Comparison of ENCODE assay signal across 1 cellular context in genomic region chr17:17572010-17572785, GRCh38.
A peak's percentile ranks its signal among the peaks of the same experiment; 100 is the strongest.
TF ChIP-seq lines count a peak whose summit lies in the region.

No MANE protein-coding gene starts in this region.

TF ChIP-seq in HepG2, 621 proteins besides CTCF, POLR2A, EP300 and RAD21 (continued from another document and continues in another):
- TF ChIP-seq MLX (CRISPR knock-in tag; IDR thresholded peaks at IDR 0.05) = peak; percentile 43; the same call in 1 of the 2 replicates
- TF ChIP-seq KLF12 (CRISPR knock-in tag; IDR thresholded peaks at IDR 0.05; ENCODE audit: borderline replicate concordance) = 0 out of 2 replicates have a peak, but pooled peaks have one; percentile 65
- no peak for TF ChIP-seq TOE1 (CRISPR knock-in tag; IDR thresholded peaks at IDR 0.05)
- TF ChIP-seq, protein P1, sequence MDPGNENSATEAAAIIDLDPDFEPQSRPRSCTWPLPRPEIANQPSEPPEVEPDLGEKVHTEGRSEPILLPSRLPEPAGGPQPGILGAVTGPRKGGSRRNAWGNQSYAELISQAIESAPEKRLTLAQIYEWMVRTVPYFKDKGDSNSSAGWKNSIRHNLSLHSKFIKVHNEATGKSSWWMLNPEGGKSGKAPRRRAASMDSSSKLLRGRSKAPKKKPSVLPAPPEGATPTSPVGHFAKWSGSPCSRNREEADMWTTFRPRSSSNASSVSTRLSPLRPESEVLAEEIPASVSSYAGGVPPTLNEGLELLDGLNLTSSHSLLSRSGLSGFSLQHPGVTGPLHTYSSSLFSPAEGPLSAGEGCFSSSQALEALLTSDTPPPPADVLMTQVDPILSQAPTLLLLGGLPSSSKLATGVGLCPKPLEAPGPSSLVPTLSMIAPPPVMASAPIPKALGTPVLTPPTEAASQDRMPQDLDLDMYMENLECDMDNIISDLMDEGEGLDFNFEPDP (CRISPR knock-in tag; conservative IDR thresholded peaks at IDR 0.05) = no peak
- 0 out of 2 replicates have a peak, but pooled peaks have one; percentile 39 for TF ChIP-seq YEATS2 (CRISPR knock-in tag; IDR thresholded peaks at IDR 0.05; ENCODE audit: borderline replicate concordance)
- TF ChIP-seq ZMAT3 (CRISPR knock-in tag; conservative IDR thresholded peaks at IDR 0.05) = 0 out of 2 replicates have a peak, but pooled peaks have one; percentile 20
- no peak for TF ChIP-seq ZNF552 (CRISPR knock-in tag; IDR thresholded peaks at IDR 0.05; ENCODE audit: borderline replicate concordance)
- TF ChIP-seq THAP8 (CRISPR knock-in tag; IDR thresholded peaks at IDR 0.05; ENCODE audit: borderline replicate concordance) = no peak
- peak; percentile 19; the same call in 1 of the 2 replicates for TF ChIP-seq HMG20A (CRISPR knock-in tag; IDR thresholded peaks at IDR 0.05; ENCODE audit: borderline replicate concordance)
- no peak for TF ChIP-seq PCBP1 (IDR thresholded peaks at IDR 0.05; ENCODE audit: borderline replicate concordance, low read depth, low read length)
- no peak for TF ChIP-seq SIN3A (IDR thresholded peaks at IDR 0.05; ENCODE audit: borderline replicate concordance, low read depth, low read length)
- TF ChIP-seq, protein P2, sequence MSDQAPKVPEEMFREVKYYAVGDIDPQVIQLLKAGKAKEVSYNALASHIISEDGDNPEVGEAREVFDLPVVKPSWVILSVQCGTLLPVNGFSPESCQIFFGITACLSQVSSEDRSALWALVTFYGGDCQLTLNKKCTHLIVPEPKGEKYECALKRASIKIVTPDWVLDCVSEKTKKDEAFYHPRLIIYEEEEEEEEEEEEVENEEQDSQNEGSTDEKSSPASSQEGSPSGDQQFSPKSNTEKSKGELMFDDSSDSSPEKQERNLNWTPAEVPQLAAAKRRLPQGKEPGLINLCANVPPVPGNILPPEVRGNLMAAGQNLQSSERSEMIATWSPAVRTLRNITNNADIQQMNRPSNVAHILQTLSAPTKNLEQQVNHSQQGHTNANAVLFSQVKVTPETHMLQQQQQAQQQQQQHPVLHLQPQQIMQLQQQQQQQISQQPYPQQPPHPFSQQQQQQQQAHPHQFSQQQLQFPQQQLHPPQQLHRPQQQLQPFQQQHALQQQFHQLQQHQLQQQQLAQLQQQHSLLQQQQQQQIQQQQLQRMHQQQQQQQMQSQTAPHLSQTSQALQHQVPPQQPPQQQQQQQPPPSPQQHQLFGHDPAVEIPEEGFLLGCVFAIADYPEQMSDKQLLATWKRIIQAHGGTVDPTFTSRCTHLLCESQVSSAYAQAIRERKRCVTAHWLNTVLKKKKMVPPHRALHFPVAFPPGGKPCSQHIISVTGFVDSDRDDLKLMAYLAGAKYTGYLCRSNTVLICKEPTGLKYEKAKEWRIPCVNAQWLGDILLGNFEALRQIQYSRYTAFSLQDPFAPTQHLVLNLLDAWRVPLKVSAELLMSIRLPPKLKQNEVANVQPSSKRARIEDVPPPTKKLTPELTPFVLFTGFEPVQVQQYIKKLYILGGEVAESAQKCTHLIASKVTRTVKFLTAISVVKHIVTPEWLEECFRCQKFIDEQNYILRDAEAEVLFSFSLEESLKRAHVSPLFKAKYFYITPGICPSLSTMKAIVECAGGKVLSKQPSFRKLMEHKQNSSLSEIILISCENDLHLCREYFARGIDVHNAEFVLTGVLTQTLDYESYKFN (CRISPR knock-in tag; conservative IDR thresholded peaks at IDR 0.05) = peak; percentile 86
- TF ChIP-seq, protein P3, sequence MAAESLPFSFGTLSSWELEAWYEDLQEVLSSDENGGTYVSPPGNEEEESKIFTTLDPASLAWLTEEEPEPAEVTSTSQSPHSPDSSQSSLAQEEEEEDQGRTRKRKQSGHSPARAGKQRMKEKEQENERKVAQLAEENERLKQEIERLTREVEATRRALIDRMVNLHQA (CRISPR knock-in tag; IDR thresholded peaks at IDR 0.05) = no peak
- no peak for TF ChIP-seq WIZ (CRISPR knock-in tag; IDR thresholded peaks at IDR 0.05)
- peak; percentile 72 for TF ChIP-seq THAP11 (CRISPR knock-in tag; IDR thresholded peaks at IDR 0.05)
- no peak for TF ChIP-seq SMC3 (IDR thresholded peaks at IDR 0.05; ENCODE audit: low read length)
- TF ChIP-seq SP1 (IDR thresholded peaks at IDR 0.05) = no peak
- TF ChIP-seq SP1 (CRISPR knock-in tag; IDR thresholded peaks at IDR 0.05) = no peak
- no peak for TF ChIP-seq RNF219 (CRISPR knock-in tag; IDR thresholded peaks at IDR 0.05)
- no peak for TF ChIP-seq SCMH1 (CRISPR knock-in tag; IDR thresholded peaks at IDR 0.05; ENCODE audit: borderline replicate concordance)
- no peak for TF ChIP-seq SMYD3 (CRISPR knock-in tag; IDR thresholded peaks at IDR 0.05)
- TF ChIP-seq GPBP1L1 (CRISPR knock-in tag; IDR thresholded peaks at IDR 0.05) = no peak
- TF ChIP-seq ZNF777 (CRISPR knock-in tag; IDR thresholded peaks at IDR 0.05) = no peak
- TF ChIP-seq UBTF (CRISPR knock-in tag; IDR thresholded peaks at IDR 0.05) = peak; percentile 80
- no peak for TF ChIP-seq ZNF235 (CRISPR knock-in tag; IDR thresholded peaks at IDR 0.05; ENCODE audit: borderline replicate concordance)
- no peak for TF ChIP-seq THYN1 (CRISPR knock-in tag; IDR thresholded peaks at IDR 0.05; ENCODE audit: borderline replicate concordance, low read depth)
- TF ChIP-seq NPAS2 (CRISPR knock-in tag; IDR thresholded peaks at IDR 0.05; ENCODE audit: borderline replicate concordance) = no peak
- TF ChIP-seq ZNF563 (CRISPR knock-in tag; IDR thresholded peaks at IDR 0.05) = 0 out of 2 replicates have a peak, but pooled peaks have one; percentile 31
- 0 out of 2 replicates have a peak, but pooled peaks have one; percentile 30 for TF ChIP-seq HIVEP1 (CRISPR knock-in tag; IDR thresholded peaks at IDR 0.05)
- TF ChIP-seq KDM6A (CRISPR knock-in tag; IDR thresholded peaks at IDR 0.05; ENCODE audit: low read depth) = peak; percentile 15; the same call in 1 of the 2 replicates
- TF ChIP-seq GTF3A (CRISPR knock-in tag; conservative IDR thresholded peaks at IDR 0.05) = 0 out of 2 replicates have a peak, but pooled peaks have one; percentile 28
- peak; percentile 83 for TF ChIP-seq BRD4 (CRISPR knock-in tag; IDR thresholded peaks at IDR 0.05)
- no peak for TF ChIP-seq MAFG (CRISPR knock-in tag; IDR thresholded peaks at IDR 0.05)
- TF ChIP-seq ZNF556 (CRISPR knock-in tag; IDR thresholded peaks at IDR 0.05; ENCODE audit: borderline replicate concordance) = 0 out of 2 replicates have a peak, but pooled peaks have one; percentile 38
- TF ChIP-seq ZNF292 (CRISPR knock-in tag; IDR thresholded peaks at IDR 0.05; ENCODE audit: borderline replicate concordance, low read depth) = 0 out of 2 replicates have a peak, but pooled peaks have one; percentile 37
- TF ChIP-seq FOXC1 (CRISPR knock-in tag; IDR thresholded peaks at IDR 0.05; ENCODE audit: borderline replicate concordance) = 0 out of 2 replicates have a peak, but pooled peaks have one; percentile 18
- peak; percentile 80 for TF ChIP-seq SALL1 (CRISPR knock-in tag; IDR thresholded peaks at IDR 0.05)
- TF ChIP-seq CREB1 (IDR thresholded peaks at IDR 0.05) = no peak
- TF ChIP-seq CREB1 (CRISPR knock-in tag; IDR thresholded peaks at IDR 0.05) = no peak
- TF ChIP-seq, protein P4, sequence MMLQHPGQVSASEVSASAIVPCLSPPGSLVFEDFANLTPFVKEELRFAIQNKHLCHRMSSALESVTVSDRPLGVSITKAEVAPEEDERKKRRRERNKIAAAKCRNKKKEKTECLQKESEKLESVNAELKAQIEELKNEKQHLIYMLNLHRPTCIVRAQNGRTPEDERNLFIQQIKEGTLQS (CRISPR knock-in tag; IDR thresholded peaks at IDR 0.05) = peak; percentile 66
- TF ChIP-seq ZNF260 (CRISPR knock-in tag; IDR thresholded peaks at IDR 0.05; ENCODE audit: borderline replicate concordance, low read depth) = no peak
- peak; percentile 70 for TF ChIP-seq ARID5B (CRISPR knock-in tag; IDR thresholded peaks at IDR 0.05)
- peak; percentile 62 for TF ChIP-seq RXRB (CRISPR knock-in tag; IDR thresholded peaks at IDR 0.05; ENCODE audit: borderline replicate concordance)
- TF ChIP-seq NBN (conservative IDR thresholded peaks at IDR 0.05) = no peak
